Comparison of ENCODE assay signal across 8 cellular contexts in the genomic region with DNA sequence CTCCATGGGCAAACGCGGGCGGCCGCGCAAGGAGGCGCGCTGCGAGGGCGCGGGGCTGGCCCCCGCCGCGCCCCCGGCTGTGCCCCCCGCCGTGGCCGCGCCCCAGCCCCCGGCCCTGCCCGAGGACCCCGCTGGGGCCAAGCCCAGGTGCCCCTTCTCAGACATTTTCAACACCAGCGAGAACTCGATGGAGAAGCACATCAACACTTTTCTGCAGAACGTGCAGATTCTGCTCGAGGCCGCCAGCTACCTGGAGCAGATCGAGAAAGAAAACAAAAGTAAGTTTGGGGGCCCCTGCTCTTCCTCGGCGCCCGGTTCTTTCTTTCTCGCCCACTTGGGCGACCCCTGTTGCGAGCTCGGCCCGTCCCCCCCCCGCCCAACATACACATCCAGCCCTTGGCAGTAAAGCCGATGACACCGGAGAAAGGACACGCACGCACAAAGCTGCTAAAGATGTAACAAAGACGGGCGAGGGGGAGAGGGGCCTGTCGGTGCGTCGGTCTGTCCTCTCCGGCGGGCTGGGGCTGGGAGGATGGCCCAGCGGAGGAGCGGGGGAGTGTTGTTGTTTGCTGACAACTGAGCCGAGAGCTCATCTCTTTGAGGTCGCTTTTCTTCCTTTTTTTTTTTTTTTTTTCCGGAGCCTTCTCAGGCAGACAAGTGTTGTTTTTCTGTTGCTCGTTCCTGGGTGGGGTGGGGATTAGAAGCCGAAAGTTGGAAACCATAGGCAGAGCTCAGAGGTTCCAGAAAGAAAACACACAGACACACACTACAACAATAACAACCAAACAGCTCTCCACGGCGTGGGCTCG. TPM values are rescaled to one million over a fixed set of nuclear protein-coding genes. Genes with fewer than 3 reads are reported as not detected.
A peak's percentile ranks its signal among the peaks of the same experiment; 100 is the strongest.
DNase-seq lines count a peak whose midpoint lies in the region; ATAC-seq and TF ChIP-seq lines count a peak whose summit lies in the region.

No MANE protein-coding gene starts in this region.

- ATAC-seq in CD4-positive, alpha-beta T cell (ENCODE audit: poor library complexity) = peak; percentile 13

- H3K4me3 ChIP-seq in OCI-LY7 (ENCODE audit: low read depth, low read length, poor library complexity, severe bottlenecking) (peak overlapping the region; percentile 79), trophoblast cell (ENCODE audit: low read depth, low read length) (peak overlapping the region; percentile 74)

- no peak overlapping the region for H2BK120ac ChIP-seq in trophoblast cell (ENCODE audit: insufficient read depth, low read length, poor library complexity)

- peaks cover 26% of the 10 kb centered on the region for H3K4me1 ChIP-seq in OCI-LY7 (ENCODE audit: insufficient read depth, low read length, poor library complexity, severe bottlenecking)
- H3K4me1 ChIP-seq in trophoblast cell (ENCODE audit: control insufficient read depth in 1 of 2, insufficient read depth in 2 of 2, low read length in 2 of 2) = peaks cover 0 to 7% of the 10 kb centered on the region in 2 experiments

- peaks cover 36% of the 10 kb centered on the region for H3K4me1 Mint-ChIP-seq in CD4-positive, alpha-beta T cell (ENCODE audit: low read depth)

- no TSS peak for BruUV-seq in OCI-LY7 (replicated peaks; lab: Mats Ljungman, UMichigan)

- no peak overlapping the region for H4K91ac ChIP-seq in trophoblast cell (ENCODE audit: low read depth, low read length)

- H2AK5ac ChIP-seq in trophoblast cell (ENCODE audit: low read length) = no peak overlapping the region

- WGBS in trophoblast cell (ENCODE audit: extremely low coverage, insufficient coverage, insufficient read length) = no CpG with 5 or more reads among the region's 57 CpGs

- H3K18ac ChIP-seq in trophoblast cell (ENCODE audit: low read length) = peak overlapping the region; percentile 41

- CTCF ChIA-PET in CD4-positive, alpha-beta T cell (lab: Charles Lee) = interaction anchor here (0.8 to 8.0 kb wide), 10 partner anchors 16 to 324 kb away, joined by 3 to 118 read pairs (median 4); no protein-coding TSS in a partner anchor
- CTCF ChIA-PET in HEK293T (lab: Yijun Ruan, JAX) = interaction anchor here (0.6 to 1.6 kb wide), 6 partner anchors 39 to 134 kb away, joined by 3 to 7 read pairs (median 4); no protein-coding TSS in a partner anchor
- CTCF ChIA-PET in OCI-LY7 (lab: Charles Lee; ENCODE audit: unreplicated experiment) = interaction anchor here (0.6 to 1.2 kb wide), 5 partner anchors 10 to 710 kb away, joined by 3 to 4 read pairs (median 3); no protein-coding TSS in a partner anchor

- POLR2A ChIA-PET in CD4-positive, alpha-beta T cell (lab: Charles Lee) = interaction anchor here (0.6 to 9.4 kb wide), 37 partner anchors 8 to 711 kb away, joined by 3 to 386 read pairs (median 4); partner anchors contain the start of genes BBIP1, SHOC2, SMC3 and SMNDC1
- POLR2A ChIA-PET in HEK293T (lab: Yijun Ruan, JAX) (interaction anchor here (0.7 to 5.8 kb wide), 2 partner anchors 14 to 97 kb away, joined by 4 to 83 read pairs; partner anchors contain the start of gene SMNDC1), OCI-LY7 (lab: Charles Lee) (interaction anchor here (0.5 to 4.8 kb wide), 17 partner anchors 9 to 690 kb away, joined by 3 to 53 read pairs (median 4); no protein-coding TSS in a partner anchor)

- peak overlapping the region; percentile 68 for H2AFZ ChIP-seq in OCI-LY7 (ENCODE audit: low read length)
- peak overlapping the region; percentile 19 for H2AFZ ChIP-seq in trophoblast cell (ENCODE audit: insufficient read depth, low read length, poor library complexity)

- TF ChIP-seq CTCF in CD4-positive, alpha-beta T cell (IDR thresholded peaks at IDR 0.05) = no peak
- no peak for TF ChIP-seq CTCF in OCI-LY7 (conservative IDR thresholded peaks at IDR 0.05; ENCODE audit: low read length)

- peak overlapping the region; percentile 100 for H3K27ac Mint-ChIP-seq in CD4-positive, alpha-beta T cell

- no peaks in the 10 kb centered on the region for H3K9me2 ChIP-seq in OCI-LY7 (ENCODE audit: insufficient read depth, low read length)

- peaks cover 5% of the 10 kb centered on the region for H3K27me3 Mint-ChIP-seq in CD4-positive, alpha-beta T cell

- no peak overlapping the region for H3K4ac ChIP-seq in trophoblast cell (ENCODE audit: low read depth, low read length)

- intact Hi-C loops in CD4-positive, alpha-beta T cell (cut with DNase I, micrococcal nuclease) = loop anchor here (5.0 kb wide), 5 partner anchors 51 to 289 kb away; partner anchors contain the start of genes ADD3 (in 2 of the 2) and DUSP5 (in 1 of the 2)
- intact Hi-C loops in OCI-LY7 (cut with micrococcal nuclease; ENCODE audit: unreplicated experiment) = loop anchor here (2.0 to 5.0 kb wide), 5 partner anchors 71 to 296 kb away; partner anchors contain the start of gene SMNDC1

- DNase-seq in CD4-positive, alpha-beta T cell = peak; percentile 26 to 68 (median 54)
- DNase-seq in HEK293T (ENCODE audit: extremely low spot score) (peak; percentile 42), OCI-LY7 (ENCODE audit: low spot score) (peak; percentile 62), globus pallidus (ENCODE audit: low spot score) (peak; percentile 67), trophoblast cell (peak; percentile 30 to 52), GM19240 (ENCODE audit: insufficient read length, low spot score) (no peak), DMS79 treated with DMSO at 0.1 percent for 48 hours (lab: John Stamatoyannopoulos, UW) (no peak)
- DNase-seq in activated effector memory CD4-positive, alpha-beta T cell treated with Interleukin-2 at 50 U/mL for 16 hours = peak; percentile 48

- H3K36me3 ChIP-seq in OCI-LY7 (ENCODE audit: insufficient read depth, low read length) (no peaks in the 10 kb centered on the region), trophoblast cell (ENCODE audit: control insufficient read depth in 1 of 2, insufficient read depth in 2 of 2, low read length in 2 of 2) (no peaks in the 10 kb centered on the region)

- H4K12ac ChIP-seq in trophoblast cell (ENCODE audit: low read depth, low read length) = peak overlapping the region; percentile 22

- no peaks in the 10 kb centered on the region for H3K9me3 Mint-ChIP-seq in CD4-positive, alpha-beta T cell

- H3K4me3 Mint-ChIP-seq in CD4-positive, alpha-beta T cell = peak overlapping the region; percentile 98

- H3K36me3 Mint-ChIP-seq in CD4-positive, alpha-beta T cell (ENCODE audit: low read depth) = peaks cover 29% of the 10 kb centered on the region

- no peaks in the 10 kb centered on the region; the same call in 1 of the 2 replicates for H3K79me2 ChIP-seq in OCI-LY7 (ENCODE audit: insufficient read depth, low read depth, low read length)
- no peaks in the 10 kb centered on the region for H3K79me2 ChIP-seq in trophoblast cell (ENCODE audit: control insufficient read depth, insufficient read depth, low read length, poor library complexity)

- peak overlapping the region; percentile 83 for H3K27ac ChIP-seq in CD4-positive, alpha-beta T cell (ENCODE audit: low read depth, low read length)
- peak overlapping the region; percentile 52 for H3K27ac ChIP-seq in OCI-LY7 (ENCODE audit: low read depth, low read length, poor library complexity, severe bottlenecking)
- no peak overlapping the region for H3K27ac ChIP-seq in trophoblast cell (ENCODE audit: low read depth, low read length)

- H3K9me3 ChIP-seq in CD4-positive, alpha-beta T cell (ENCODE audit: control insufficient read depth, low read length) = no peaks in the 10 kb centered on the region
- no peaks in the 10 kb centered on the region for H3K9me3 ChIP-seq in OCI-LY7 (ENCODE audit: low read length)
- no peaks in the 10 kb centered on the region for H3K9me3 ChIP-seq in trophoblast cell (ENCODE audit: insufficient read depth, low read depth, low read length)

- H3K4me2 ChIP-seq in OCI-LY7 (ENCODE audit: low read length) = peak overlapping the region; percentile 93
- H3K4me2 ChIP-seq in trophoblast cell (ENCODE audit: low read length) = peak overlapping the region; percentile 100

- no peaks in the 10 kb centered on the region for H4K20me1 ChIP-seq in OCI-LY7 (ENCODE audit: insufficient read depth, low read length)

- H3K23ac ChIP-seq in trophoblast cell (ENCODE audit: low read length) = no peak overlapping the region

- H3K14ac ChIP-seq in trophoblast cell (ENCODE audit: low read length) = peak overlapping the region; percentile 28

- no peaks in the 10 kb centered on the region for H3K27me3 ChIP-seq in CD4-positive, alpha-beta T cell (ENCODE audit: control insufficient read depth, insufficient read depth, low read length)
- no peaks in the 10 kb centered on the region for H3K27me3 ChIP-seq in trophoblast cell (ENCODE audit: insufficient read depth, low read length)

- H2BK12ac ChIP-seq in trophoblast cell (ENCODE audit: low read length) = no peak overlapping the region

- peak overlapping the region; percentile 17 for H4K8ac ChIP-seq in trophoblast cell (ENCODE audit: low read depth, low read length)

- H3K79me1 ChIP-seq in trophoblast cell (ENCODE audit: low read length) = peaks cover 2% of the 10 kb centered on the region

- no peak overlapping the region for H2BK5ac ChIP-seq in trophoblast cell (ENCODE audit: low read depth, low read length, poor library complexity)

- no peak overlapping the region for H3K9ac ChIP-seq in trophoblast cell (ENCODE audit: low read length)

TF ChIP-seq in HEK293T, 16 proteins besides CTCF, POLR2A, EP300 and RAD21:
- TF ChIP-seq NFRKB (IDR thresholded peaks at IDR 0.05) = no peak
- peak; percentile 70 for TF ChIP-seq L3MBTL2 (conservative IDR thresholded peaks at IDR 0.05)

RNA-seq across cellular contexts. Expression of gene MXI1, which starts 0.6 kb away (rescaled TPM):
- 10 to 100 TPM; 74.3 to 84.3 TPM for total RNA-seq in CD4-positive, alpha-beta T cell
- total RNA-seq in OCI-LY7 (2014; rRNA removed; shearing (Covaris generic)) = 8.4 and 11.7 TPM in 2 replicates
- 18.1 and 22.3 TPM in 2 replicates for total RNA-seq in OCI-LY7 (2022)
- 8.3 and 8.9 TPM in 2 replicates for polyA plus RNA-seq in trophoblast cell (2013)

Comparison
In these comparisons a context has a peak if more than half of its experiments do, and no peak if none do; other contexts are left out.
1. DNase-seq: peak in CD4-positive, alpha-beta T cell (10 of 10), HEK293T (single experiment), OCI-LY7 (single experiment), activated effector memory CD4-positive, alpha-beta T cell treated with Interleukin-2 at 50 U/mL for 16 hours (single experiment), globus pallidus (single experiment) and trophoblast cell (2 of 2); none in GM19240 (single experiment) and DMS79 treated with DMSO at 0.1 percent for 48 hours (single experiment).